Comparison of ENCODE assay signal across 8 cellular contexts in genomic region chr12:121632069-121632970, GRCh38. TPM values are rescaled to one million over a fixed set of nuclear protein-coding genes. Genes with fewer than 3 reads are reported as not detected.
DNase-seq lines count a peak whose midpoint lies in the region; ATAC-seq and TF ChIP-seq lines count a peak whose summit lies in the region.

No MANE protein-coding gene starts in this region.

- peaks cover 65 to 66% of the 10 kb centered on the region in 2 donors for H3K4me1 Mint-ChIP-seq in effector memory CD8-positive, alpha-beta T cell (ENCODE audit: low read depth in 2 of 2)
- peaks cover 52% of the 10 kb centered on the region for H3K4me1 Mint-ChIP-seq in neural progenitor cell

- H3K9me3 ChIP-seq in BLaER1 treated with 17β-estradiol and CSF1 and Interleukin-3, amounts not matched to agents 10 nM and 100 nM (replicated peaks in 1 of 11) = no peaks in the 10 kb centered on the region
- H3K9me3 ChIP-seq in KOPT-K1 (ENCODE audit: insufficient read depth, low read length, poor library complexity, severe bottlenecking) (no peaks in the 10 kb centered on the region), neural progenitor cell (ENCODE audit: low read depth) (no peaks in the 10 kb centered on the region)

- peak overlapping the region; percentile 77 to 98 for H3K27ac Mint-ChIP-seq in effector memory CD8-positive, alpha-beta T cell
- H3K27ac Mint-ChIP-seq in neural progenitor cell = peak overlapping the region; percentile 72

- no peaks in the 10 kb centered on the region for H3K27me3 ChIP-seq in BLaER1 treated with 17β-estradiol and CSF1 and Interleukin-3, amounts not matched to agents 10 nM and 100 nM
- H3K27me3 ChIP-seq in neural progenitor cell = no peaks in the 10 kb centered on the region

- peak overlapping the region in 6 of 11 experiments; percentile 20 to 40 (median 27); a peak in 6 of 22 replicates for H3K9ac ChIP-seq in BLaER1 treated with 17β-estradiol and CSF1 and Interleukin-3, amounts not matched to agents 10 nM and 100 nM
- H3K9ac ChIP-seq in neural progenitor cell = no peak overlapping the region

- H3K79me2 ChIP-seq in neural progenitor cell (ENCODE audit: low read depth) = peaks cover 85% of the 10 kb centered on the region

- DNase-seq in effector memory CD8-positive, alpha-beta T cell = no peak
- no peak for DNase-seq in neural progenitor cell (ENCODE audit: low spot score)
- DNase-seq in NOMO-1 treated with DMSO at 0.1 percent for 48 hours (lab: John Stamatoyannopoulos, UW; ENCODE audit: unreplicated experiment) = no peak
- no peak for DNase-seq in HPDE6-E6E7 (ENCODE audit: extremely low spot score)

- peaks cover 71 to 87% (median 86%) of the 10 kb centered on the region in 10 experiments for H3K4me1 ChIP-seq in BLaER1 treated with 17β-estradiol and CSF1 and Interleukin-3, amounts not matched to agents 10 nM and 100 nM
- peaks cover 34% of the 10 kb centered on the region for H3K4me1 ChIP-seq in neural progenitor cell

- peak overlapping the region; percentile 96 to 97 for H3K4me3 Mint-ChIP-seq in effector memory CD8-positive, alpha-beta T cell
- peak overlapping the region; percentile 38 for H3K4me3 Mint-ChIP-seq in neural progenitor cell

- no peak for ATAC-seq in effector memory CD8-positive, alpha-beta T cell (replicated peaks)
- ATAC-seq in GM19395 (IDR thresholded peaks at IDR 0.05; ENCODE audit: unreplicated experiment) (no peak), HG03565 (IDR thresholded peaks at IDR 0.05; ENCODE audit: unreplicated experiment) (no peak)

- peaks cover 5 to 63% (median 32%) of the 10 kb centered on the region in 11 experiments; a peak in 17 of 22 replicates for H3K36me3 ChIP-seq in BLaER1 treated with 17β-estradiol and CSF1 and Interleukin-3, amounts not matched to agents 10 nM and 100 nM
- H3K36me3 ChIP-seq in KOPT-K1 (ENCODE audit: insufficient read depth, low read length) (peaks cover 43% of the 10 kb centered on the region), neural progenitor cell (no peaks in the 10 kb centered on the region)

- H2AFZ ChIP-seq in neural progenitor cell (replicated peaks) = no peak overlapping the region

- H4K20me1 ChIP-seq in BLaER1 treated with 17β-estradiol and CSF1 and Interleukin-3, amounts not matched to agents 10 nM and 100 nM = peaks cover 8 to 61% (median 40%) of the 10 kb centered on the region in 11 experiments; a peak in 19 of 22 replicates
- H4K20me1 ChIP-seq in neural progenitor cell (ENCODE audit: low read depth) = peaks cover 60% of the 10 kb centered on the region

- H3K4me2 ChIP-seq in BLaER1 treated with 17β-estradiol and CSF1 and Interleukin-3, amounts not matched to agents 10 nM and 100 nM = peak overlapping the region; percentile 57 to 99 (median 94)
- peak overlapping the region; percentile 41 for H3K4me2 ChIP-seq in neural progenitor cell

- no peak overlapping the region; a peak in 1 of 20 replicates for H3K4me3 ChIP-seq in BLaER1 treated with 17β-estradiol and CSF1 and Interleukin-3, amounts not matched to agents 10 nM and 100 nM
- H3K4me3 ChIP-seq in neural progenitor cell = no peak overlapping the region

- TF ChIP-seq CTCF in neural progenitor cell (IDR thresholded peaks at IDR 0.05) = no peak

- H3F3A ChIP-seq in neural progenitor cell (ENCODE audit: low read depth) = peaks cover 31% of the 10 kb centered on the region

- peak overlapping the region in 8 of 11 experiments; percentile 18 to 60 (median 31); a peak in 12 of 22 replicates for H3K27ac ChIP-seq in BLaER1 treated with 17β-estradiol and CSF1 and Interleukin-3, amounts not matched to agents 10 nM and 100 nM
- H3K27ac ChIP-seq in KOPT-K1 (ENCODE audit: low read depth, low read length, poor library complexity, severe bottlenecking) = peak overlapping the region; percentile 96
- no peak overlapping the region for H3K27ac ChIP-seq in neural progenitor cell

- H3K36me3 Mint-ChIP-seq in effector memory CD8-positive, alpha-beta T cell (ENCODE audit: insufficient read depth) = peaks cover 59% of the 10 kb centered on the region
- peaks cover 16% of the 10 kb centered on the region for H3K36me3 Mint-ChIP-seq in neural progenitor cell

- H3K9me3 Mint-ChIP-seq in effector memory CD8-positive, alpha-beta T cell = no peaks in the 10 kb centered on the region
- H3K9me3 Mint-ChIP-seq in neural progenitor cell = no peaks in the 10 kb centered on the region

- H3K27me3 Mint-ChIP-seq in effector memory CD8-positive, alpha-beta T cell = no peaks in the 10 kb centered on the region
- peaks cover 13% of the 10 kb centered on the region for H3K27me3 Mint-ChIP-seq in neural progenitor cell (ENCODE audit: insufficient read depth, low read depth)

RNA-seq across cellular contexts. Expression of gene ORAI1, which starts 6.0 kb away (rescaled TPM):
- total RNA-seq in neural progenitor cell (ENCODE audit: low replicate concordance) = 8.0 and 10.6 TPM in 2 replicates

RNA-seq across cellular contexts. Expression of gene MORN3, which starts 37.1 kb away (rescaled TPM):
- 0.19 and 1.3 TPM in 2 replicates for total RNA-seq in neural progenitor cell (ENCODE audit: low replicate concordance)

RNA-seq across cellular contexts. Expression of gene KDM2B, which starts 51.5 kb away (rescaled TPM):
- 85.3 and 158 TPM in 2 replicates for total RNA-seq in neural progenitor cell (ENCODE audit: low replicate concordance)
